ENCODE assay signal across 1 cellular context in the genomic region with DNA sequence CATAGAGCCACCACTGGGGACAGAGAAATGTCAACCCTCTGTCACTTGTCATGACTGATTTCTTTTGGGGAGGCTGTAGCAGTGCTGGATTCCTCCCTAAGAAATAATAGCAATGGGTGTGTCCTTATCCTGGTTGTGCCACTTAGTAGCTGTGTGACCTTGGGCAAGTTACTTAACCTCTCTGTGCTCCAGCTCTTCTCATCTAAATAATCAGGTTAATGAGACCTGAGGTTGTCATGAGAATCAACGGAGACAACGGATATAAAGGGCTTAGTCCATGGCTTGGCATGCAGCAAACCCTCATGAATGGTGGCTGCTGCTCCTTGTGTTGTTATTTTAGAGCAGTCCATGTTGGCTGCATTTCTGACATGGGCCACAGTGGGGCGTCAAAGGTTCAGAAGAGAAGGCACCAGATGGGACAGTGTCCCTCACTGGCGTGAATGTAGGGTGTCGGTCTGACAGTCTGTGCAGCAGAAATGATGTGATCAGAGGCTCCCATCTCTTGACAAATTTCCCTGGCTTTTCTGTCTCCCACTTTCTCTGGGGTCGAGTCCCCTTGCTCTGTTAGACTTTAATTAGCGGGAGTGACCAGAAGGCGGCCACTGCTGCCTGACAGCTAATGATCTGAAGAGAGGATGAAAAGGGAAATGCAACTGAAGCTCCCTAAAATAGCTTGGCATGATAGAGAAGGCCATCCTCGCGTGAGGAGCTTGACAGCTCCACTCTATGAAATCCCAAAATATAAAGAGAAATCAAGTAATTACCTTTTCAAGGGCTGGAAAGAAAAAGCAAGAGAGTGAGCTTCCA.
TF ChIP-seq lines count a peak whose summit lies in the region.

No MANE protein-coding gene starts in this region.

TF ChIP-seq in HepG2, 621 proteins besides CTCF, POLR2A, EP300 and RAD21 (continued from another document):
- TF ChIP-seq, protein P1, sequence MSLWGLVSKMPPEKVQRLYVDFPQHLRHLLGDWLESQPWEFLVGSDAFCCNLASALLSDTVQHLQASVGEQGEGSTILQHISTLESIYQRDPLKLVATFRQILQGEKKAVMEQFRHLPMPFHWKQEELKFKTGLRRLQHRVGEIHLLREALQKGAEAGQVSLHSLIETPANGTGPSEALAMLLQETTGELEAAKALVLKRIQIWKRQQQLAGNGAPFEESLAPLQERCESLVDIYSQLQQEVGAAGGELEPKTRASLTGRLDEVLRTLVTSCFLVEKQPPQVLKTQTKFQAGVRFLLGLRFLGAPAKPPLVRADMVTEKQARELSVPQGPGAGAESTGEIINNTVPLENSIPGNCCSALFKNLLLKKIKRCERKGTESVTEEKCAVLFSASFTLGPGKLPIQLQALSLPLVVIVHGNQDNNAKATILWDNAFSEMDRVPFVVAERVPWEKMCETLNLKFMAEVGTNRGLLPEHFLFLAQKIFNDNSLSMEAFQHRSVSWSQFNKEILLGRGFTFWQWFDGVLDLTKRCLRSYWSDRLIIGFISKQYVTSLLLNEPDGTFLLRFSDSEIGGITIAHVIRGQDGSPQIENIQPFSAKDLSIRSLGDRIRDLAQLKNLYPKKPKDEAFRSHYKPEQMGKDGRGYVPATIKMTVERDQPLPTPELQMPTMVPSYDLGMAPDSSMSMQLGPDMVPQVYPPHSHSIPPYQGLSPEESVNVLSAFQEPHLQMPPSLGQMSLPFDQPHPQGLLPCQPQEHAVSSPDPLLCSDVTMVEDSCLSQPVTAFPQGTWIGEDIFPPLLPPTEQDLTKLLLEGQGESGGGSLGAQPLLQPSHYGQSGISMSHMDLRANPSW (CRISPR knock-in tag; IDR thresholded peaks at IDR 0.05; ENCODE audit: borderline replicate concordance) = no peak
- TF ChIP-seq NR2C2 (CRISPR knock-in tag; IDR thresholded peaks at IDR 0.05; ENCODE audit: borderline replicate concordance) = no peak
- no peak for TF ChIP-seq GATA4 (IDR thresholded peaks at IDR 0.05; ENCODE audit: borderline replicate concordance, low read depth)
- TF ChIP-seq SMC3 (IDR thresholded peaks at IDR 0.05; ENCODE audit: low read length) = peak; percentile 89
- TF ChIP-seq ZNF451 (CRISPR knock-in tag; IDR thresholded peaks at IDR 0.05) = no peak
- 0 out of 2 replicates have a peak, but pooled peaks have one; percentile 22 for TF ChIP-seq ZFP36L1 (CRISPR knock-in tag; IDR thresholded peaks at IDR 0.05)
- no peak for TF ChIP-seq U2AF1 (optimal IDR thresholded peaks at IDR 0.05; ENCODE audit: low read depth, low read length)
- TF ChIP-seq, protein P2, sequence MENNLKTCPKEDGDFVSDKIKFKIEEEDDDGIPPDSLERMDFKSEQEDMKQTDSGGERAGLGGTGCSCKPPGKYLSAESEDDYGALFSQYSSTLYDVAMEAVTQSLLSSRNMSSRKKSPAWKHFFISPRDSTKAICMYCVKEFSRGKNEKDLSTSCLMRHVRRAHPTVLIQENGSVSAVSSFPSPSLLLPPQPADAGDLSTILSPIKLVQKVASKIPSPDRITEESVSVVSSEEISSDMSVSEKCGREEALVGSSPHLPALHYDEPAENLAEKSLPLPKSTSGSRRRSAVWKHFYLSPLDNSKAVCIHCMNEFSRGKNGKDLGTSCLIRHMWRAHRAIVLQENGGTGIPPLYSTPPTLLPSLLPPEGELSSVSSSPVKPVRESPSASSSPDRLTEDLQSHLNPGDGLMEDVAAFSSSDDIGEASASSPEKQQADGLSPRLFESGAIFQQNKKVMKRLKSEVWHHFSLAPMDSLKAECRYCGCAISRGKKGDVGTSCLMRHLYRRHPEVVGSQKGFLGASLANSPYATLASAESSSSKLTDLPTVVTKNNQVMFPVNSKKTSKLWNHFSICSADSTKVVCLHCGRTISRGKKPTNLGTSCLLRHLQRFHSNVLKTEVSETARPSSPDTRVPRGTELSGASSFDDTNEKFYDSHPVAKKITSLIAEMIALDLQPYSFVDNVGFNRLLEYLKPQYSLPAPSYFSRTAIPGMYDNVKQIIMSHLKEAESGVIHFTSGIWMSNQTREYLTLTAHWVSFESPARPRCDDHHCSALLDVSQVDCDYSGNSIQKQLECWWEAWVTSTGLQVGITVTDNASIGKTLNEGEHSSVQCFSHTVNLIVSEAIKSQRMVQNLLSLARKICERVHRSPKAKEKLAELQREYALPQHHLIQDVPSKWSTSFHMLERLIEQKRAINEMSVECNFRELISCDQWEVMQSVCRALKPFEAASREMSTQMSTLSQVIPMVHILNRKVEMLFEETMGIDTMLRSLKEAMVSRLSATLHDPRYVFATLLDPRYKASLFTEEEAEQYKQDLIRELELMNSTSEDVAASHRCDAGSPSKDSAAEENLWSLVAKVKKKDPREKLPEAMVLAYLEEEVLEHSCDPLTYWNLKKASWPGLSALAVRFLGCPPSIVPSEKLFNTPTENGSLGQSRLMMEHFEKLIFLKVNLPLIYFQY (CRISPR knock-in tag; IDR thresholded peaks at IDR 0.05; ENCODE audit: borderline replicate concordance) = no peak
- TF ChIP-seq ZNF720 (CRISPR knock-in tag; IDR thresholded peaks at IDR 0.05) = no peak
- no peak for TF ChIP-seq KLF13 (CRISPR knock-in tag; IDR thresholded peaks at IDR 0.05)
- TF ChIP-seq NR3C1 (CRISPR knock-in tag; IDR thresholded peaks at IDR 0.05) = no peak
- no peak for TF ChIP-seq HNRNPUL1 (IDR thresholded peaks at IDR 0.05; ENCODE audit: low read depth, low read length)
- TF ChIP-seq, protein P3, sequence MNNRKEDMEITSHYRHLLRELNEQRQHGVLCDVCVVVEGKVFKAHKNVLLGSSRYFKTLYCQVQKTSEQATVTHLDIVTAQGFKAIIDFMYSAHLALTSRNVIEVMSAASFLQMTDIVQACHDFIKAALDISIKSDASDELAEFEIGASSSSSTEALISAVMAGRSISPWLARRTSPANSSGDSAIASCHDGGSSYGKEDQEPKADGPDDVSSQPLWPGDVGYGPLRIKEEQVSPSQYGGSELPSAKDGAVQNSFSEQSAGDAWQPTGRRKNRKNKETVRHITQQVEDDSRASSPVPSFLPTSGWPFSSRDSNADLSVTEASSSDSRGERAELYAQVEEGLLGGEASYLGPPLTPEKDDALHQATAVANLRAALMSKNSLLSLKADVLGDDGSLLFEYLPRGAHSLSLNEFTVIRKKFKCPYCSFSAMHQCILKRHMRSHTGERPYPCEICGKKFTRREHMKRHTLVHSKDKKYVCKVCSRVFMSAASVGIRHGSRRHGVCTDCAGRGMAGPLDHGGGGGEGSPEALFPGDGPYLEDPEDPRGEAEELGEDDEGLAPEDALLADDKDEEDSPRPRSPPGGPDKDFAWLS (CRISPR knock-in tag; IDR thresholded peaks at IDR 0.05; ENCODE audit: borderline replicate concordance) = no peak
- TF ChIP-seq CCAR2 (optimal IDR thresholded peaks at IDR 0.05; ENCODE audit: low read depth, low read length) = no peak
- no peak for TF ChIP-seq ZNF570 (CRISPR knock-in tag; IDR thresholded peaks at IDR 0.05; ENCODE audit: borderline replicate concordance)
- no peak for TF ChIP-seq HNRNPL (IDR thresholded peaks at IDR 0.05; ENCODE audit: low read depth, low read length)
- no peak for TF ChIP-seq ZNF678 (CRISPR knock-in tag; IDR thresholded peaks at IDR 0.05)
- TF ChIP-seq MIER3 (CRISPR knock-in tag; IDR thresholded peaks at IDR 0.05; ENCODE audit: borderline replicate concordance) = 0 out of 2 replicates have a peak, but pooled peaks have one; percentile 22
- TF ChIP-seq, protein P4, sequence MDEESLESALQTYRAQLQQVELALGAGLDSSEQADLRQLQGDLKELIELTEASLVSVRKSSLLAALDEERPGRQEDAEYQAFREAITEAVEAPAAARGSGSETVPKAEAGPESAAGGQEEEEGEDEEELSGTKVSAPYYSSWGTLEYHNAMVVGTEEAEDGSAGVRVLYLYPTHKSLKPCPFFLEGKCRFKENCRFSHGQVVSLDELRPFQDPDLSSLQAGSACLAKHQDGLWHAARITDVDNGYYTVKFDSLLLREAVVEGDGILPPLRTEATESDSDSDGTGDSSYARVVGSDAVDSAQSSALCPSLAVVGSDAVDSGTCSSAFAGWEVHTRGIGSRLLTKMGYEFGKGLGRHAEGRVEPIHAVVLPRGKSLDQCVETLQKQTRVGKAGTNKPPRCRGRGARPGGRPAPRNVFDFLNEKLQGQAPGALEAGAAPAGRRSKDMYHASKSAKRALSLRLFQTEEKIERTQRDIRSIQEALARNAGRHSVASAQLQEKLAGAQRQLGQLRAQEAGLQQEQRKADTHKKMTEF (CRISPR knock-in tag; IDR thresholded peaks at IDR 0.05) = no peak
- 0 out of 2 replicates have a peak, but pooled peaks have one; percentile 20 for TF ChIP-seq ZNF232 (CRISPR knock-in tag; IDR thresholded peaks at IDR 0.05; ENCODE audit: borderline replicate concordance)
- TF ChIP-seq, protein P5, sequence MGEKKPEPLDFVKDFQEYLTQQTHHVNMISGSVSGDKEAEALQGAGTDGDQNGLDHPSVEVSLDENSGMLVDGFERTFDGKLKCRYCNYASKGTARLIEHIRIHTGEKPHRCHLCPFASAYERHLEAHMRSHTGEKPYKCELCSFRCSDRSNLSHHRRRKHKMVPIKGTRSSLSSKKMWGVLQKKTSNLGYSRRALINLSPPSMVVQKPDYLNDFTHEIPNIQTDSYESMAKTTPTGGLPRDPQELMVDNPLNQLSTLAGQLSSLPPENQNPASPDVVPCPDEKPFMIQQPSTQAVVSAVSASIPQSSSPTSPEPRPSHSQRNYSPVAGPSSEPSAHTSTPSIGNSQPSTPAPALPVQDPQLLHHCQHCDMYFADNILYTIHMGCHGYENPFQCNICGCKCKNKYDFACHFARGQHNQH (CRISPR knock-in tag; IDR thresholded peaks at IDR 0.05) = peak; percentile 27; the same call in 1 of the 2 replicates
